ENCODE assay signal across 15 cellular contexts in the genomic region with DNA sequence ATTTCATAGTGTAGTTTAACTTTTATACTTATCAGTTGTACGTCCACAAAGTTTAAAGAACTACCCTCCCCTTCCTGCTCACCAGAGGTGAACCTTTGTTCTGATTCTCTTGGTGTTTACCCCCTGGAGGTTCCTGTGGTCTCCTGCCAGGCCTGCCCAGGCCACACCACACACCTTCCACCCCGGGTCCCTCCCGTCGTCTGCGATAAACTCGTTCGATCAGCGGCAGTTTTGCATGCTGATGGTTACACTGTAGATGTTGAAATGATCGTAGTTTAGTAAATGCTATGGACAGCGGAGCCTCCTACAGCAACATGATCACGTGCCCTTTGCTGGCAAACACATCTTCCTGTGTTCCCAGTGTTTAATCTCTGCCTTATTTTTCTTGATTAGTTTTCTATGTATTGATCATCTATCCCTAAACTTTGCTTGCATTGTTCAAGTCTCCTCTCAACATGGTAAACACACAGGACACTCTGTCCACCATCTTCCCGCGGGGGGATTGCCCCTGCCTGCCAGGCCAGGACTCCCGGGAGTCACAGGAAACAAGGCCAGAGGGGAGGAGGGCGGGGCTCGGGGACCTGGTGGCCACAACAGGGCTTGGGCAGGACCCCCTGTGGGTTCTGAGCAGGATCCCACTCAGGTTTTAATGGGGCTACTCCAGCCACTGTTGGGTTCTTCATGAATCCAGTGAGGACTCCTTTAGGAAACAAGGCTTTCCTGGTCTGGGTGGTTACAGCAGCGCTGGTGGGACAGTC. TPM values are rescaled to one million over a fixed set of nuclear protein-coding genes. Genes with fewer than 3 reads are reported as not detected.
DNase-seq lines count a peak whose midpoint lies in the region; ATAC-seq and TF ChIP-seq lines count a peak whose summit lies in the region.
"Had no signal": no experiment of that assay in that cellular context is flagged by ENCODE, and none has a peak within 500 bp of the region (broad histone marks: within the 10 kb centered on the region; RNA-seq: fewer than 3 reads in every experiment).

No MANE protein-coding gene starts in this region.

- peaks cover 26% of the 10 kb centered on the region for H3K27me3 ChIP-seq in foreskin keratinocyte

- ATAC-seq in stimulated activated effector memory CD8-positive, alpha-beta T cell treated with anti-CD3 and anti-CD28 coated beads, Interleukin-12 subunit alpha, Interleukin-12 subunit beta, amount 100 ng/mL, for 72 hours = no peak
- no peak for ATAC-seq in foreskin keratinocyte
- ATAC-seq in HG02973 (IDR thresholded peaks at IDR 0.05; ENCODE audit: unreplicated experiment) = no peak
- ATAC-seq: Panc1 had no signal

- peak; percentile 41 for DNase-seq in NCI-H1092 treated with DMSO at 0.1 percent for 48 hours (lab: John Stamatoyannopoulos, UW)
- no peak for DNase-seq in NCI-H1092 (lab: John Stamatoyannopoulos, UW)
- no peak for DNase-seq in immature natural killer cell
- DNase-seq in stimulated activated effector memory CD8-positive, alpha-beta T cell treated with anti-CD3 and anti-CD28 coated beads, Interleukin-12 subunit alpha, Interleukin-12 subunit beta, amount 100 ng/mL, for 72 hours (ENCODE audit: low spot score in 2 of 2) = no peak
- DNase-seq in foreskin keratinocyte = no peak
- no peak for DNase-seq in 8988T
- DNase-seq: NCI-H1436, NCI-H2081 treated with DMSO at 0.1 percent for 48 hours, NCI-H2227 treated with DMSO at 0.1 percent for 48 hours, NCI-H524 treated with DMSO at 0.1 percent for 48 hours, SK-N-SH had no signal

- no peak overlapping the region for H3K27ac ChIP-seq in foreskin keratinocyte
- H3K27ac ChIP-seq: 22Rv1 had no signal

- peaks cover 19% of the 10 kb centered on the region in 2 donors for H3K4me1 Mint-ChIP-seq in immature natural killer cell
- H3K4me1 Mint-ChIP-seq in stimulated activated effector memory CD8-positive, alpha-beta T cell treated with anti-CD3 and anti-CD28 coated beads, Interleukin-12 subunit alpha, Interleukin-12 subunit beta, amount 100 ng/mL, for 72 hours = peaks cover 25% of the 10 kb centered on the region

- no peak for TF ChIP-seq EP300 in Ishikawa (IDR thresholded peaks at IDR 0.05; ENCODE audit: borderline replicate concordance)

- peaks cover 7 to 10% (median 7%) of the 10 kb centered on the region in 3 donors for H3K27me3 Mint-ChIP-seq in immature natural killer cell (ENCODE audit: low read depth in 3 of 3)

- H3K4me1 ChIP-seq in foreskin keratinocyte = no peaks in the 10 kb centered on the region

- no peaks in the 10 kb centered on the region for H3K9me3 Mint-ChIP-seq in immature natural killer cell
- H3K9me3 Mint-ChIP-seq in stimulated activated effector memory CD8-positive, alpha-beta T cell treated with anti-CD3 and anti-CD28 coated beads, Interleukin-12 subunit alpha, Interleukin-12 subunit beta, amount 100 ng/mL, for 72 hours = no peaks in the 10 kb centered on the region

- TF ChIP-seq RAD21 in Ishikawa (IDR thresholded peaks at IDR 0.05; ENCODE audit: low read depth) = no peak

- H3K36me3 Mint-ChIP-seq in immature natural killer cell = no peaks in the 10 kb centered on the region
- H3K36me3 Mint-ChIP-seq in stimulated activated effector memory CD8-positive, alpha-beta T cell treated with anti-CD3 and anti-CD28 coated beads, Interleukin-12 subunit alpha, Interleukin-12 subunit beta, amount 100 ng/mL, for 72 hours = peaks cover 6% of the 10 kb centered on the region

- peak overlapping the region in 3 of 5 donors; percentile 22 to 54 (median 46) for H3K4me3 Mint-ChIP-seq in immature natural killer cell
- H3K4me3 Mint-ChIP-seq in stimulated activated effector memory CD8-positive, alpha-beta T cell treated with anti-CD3 and anti-CD28 coated beads, Interleukin-12 subunit alpha, Interleukin-12 subunit beta, amount 100 ng/mL, for 72 hours = no peak overlapping the region

- H3K27ac Mint-ChIP-seq in immature natural killer cell = peak overlapping the region in 1 of 6 donors; percentile 77
- H3K27ac Mint-ChIP-seq in stimulated activated effector memory CD8-positive, alpha-beta T cell treated with anti-CD3 and anti-CD28 coated beads, Interleukin-12 subunit alpha, Interleukin-12 subunit beta, amount 100 ng/mL, for 72 hours = peak overlapping the region; percentile 24

- TF ChIP-seq CTCF in foreskin keratinocyte (conservative IDR thresholded peaks at IDR 0.05) = no peak

TF ChIP-seq in Ishikawa, 13 proteins besides CTCF, POLR2A, EP300 and RAD21:
- TF ChIP-seq, protein P1, sequence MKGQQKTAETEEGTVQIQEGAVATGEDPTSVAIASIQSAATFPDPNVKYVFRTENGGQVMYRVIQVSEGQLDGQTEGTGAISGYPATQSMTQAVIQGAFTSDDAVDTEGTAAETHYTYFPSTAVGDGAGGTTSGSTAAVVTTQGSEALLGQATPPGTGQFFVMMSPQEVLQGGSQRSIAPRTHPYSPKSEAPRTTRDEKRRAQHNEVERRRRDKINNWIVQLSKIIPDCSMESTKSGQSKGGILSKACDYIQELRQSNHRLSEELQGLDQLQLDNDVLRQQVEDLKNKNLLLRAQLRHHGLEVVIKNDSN (IDR thresholded peaks at IDR 0.05) = peak; percentile 43; the same call in 1 of the 2 replicates
- no peak for TF ChIP-seq CREB1 (IDR thresholded peaks at IDR 0.05; ENCODE audit: low read depth)

RNA-seq across cellular contexts. Expression of a gene that starts 2.8 kb away (rescaled TPM):
- polyA plus RNA-seq in immature natural killer cell (10 to 100 TPM; 22.7 to 27.7 (median 24.1) TPM), foreskin keratinocyte (17.8 and 18.7 TPM in 2 replicates)
- total RNA-seq in foreskin keratinocyte = 16.9 and 19.0 TPM in 2 replicates
